In the genomic region with DNA sequence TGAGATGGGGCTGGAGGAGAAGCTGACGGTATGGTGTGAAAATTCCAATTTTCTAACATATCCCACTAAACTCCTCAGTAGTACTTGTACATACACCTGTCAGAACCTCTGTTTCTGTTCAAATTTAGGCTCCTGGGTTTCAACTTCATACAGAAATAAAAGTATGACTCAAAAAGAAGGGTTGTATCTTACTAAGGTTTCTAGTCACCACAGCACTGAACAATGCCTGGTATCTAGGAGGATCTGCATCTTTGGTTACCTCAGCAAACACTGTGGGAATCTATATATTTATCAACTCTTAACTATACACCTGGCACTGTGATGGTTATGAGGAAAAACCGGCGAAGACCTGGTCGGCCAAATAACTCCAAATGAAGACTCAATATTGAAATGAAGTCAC, we compare ENCODE assay signal across 23 cellular contexts.
"Had no signal": no experiment of that assay in that cellular context is flagged by ENCODE, and none has a peak within 500 bp of the region (broad histone marks: within the 10 kb centered on the region; RNA-seq: fewer than 3 reads in every experiment).

No MANE protein-coding gene starts in this region.

- H3K9me3 ChIP-seq: adrenal gland, breast epithelium, esophagus muscularis mucosa, mucosa of descending colon, suprapubic skin, transverse colon, uterus had no signal

- H3K4me1 ChIP-seq: adrenal gland, breast epithelium, esophagus muscularis mucosa, suprapubic skin, transverse colon, uterus had no signal

- H3K36me3 ChIP-seq: uterus had no signal

- H3K27me3 Mint-ChIP-seq: activated CD4-positive, alpha-beta T cell treated with anti-CD3 and anti-CD28 coated beads, Interleukin-2, amount 10 ng/mL, durations not matched to agents 24 days and 14 days; activated naive CD4-positive, alpha-beta T cell treated with anti-CD3 and anti-CD28 coated beads, Interleukin-2, amount 50 U/mL, for 24 hours; naive B cell; progenitor cell of endocrine pancreas; stimulated activated naive CD8-positive, alpha-beta T cell treated with anti-CD3 and anti-CD28 coated beads, Interleukin-15, Interleukin-2, amounts not matched to agents 100 ng/mL and 50 ng/mL, for 24 hours had no signal

- H3K4me1 Mint-ChIP-seq: neural crest cell had no signal

- H3K27ac Mint-ChIP-seq: activated CD4-positive, alpha-beta T cell treated with anti-CD3 and anti-CD28 coated beads, Interleukin-2, amount 10 ng/mL, durations not matched to agents 24 days and 14 days; activated naive CD4-positive, alpha-beta T cell treated with anti-CD3 and anti-CD28 coated beads, Interleukin-2, amount 50 U/mL, for 24 hours; immature natural killer cell; naive B cell; progenitor cell of endocrine pancreas; stimulated activated naive CD8-positive, alpha-beta T cell treated with anti-CD3 and anti-CD28 coated beads, Interleukin-15, Interleukin-2, amounts not matched to agents 100 ng/mL and 50 ng/mL, for 24 hours had no signal

- H3K27ac ChIP-seq: adrenal gland, breast epithelium, esophagus muscularis mucosa, suprapubic skin, transverse colon, uterus had no signal

- ATAC-seq: mucosa of descending colon had no signal

- H3K9me3 Mint-ChIP-seq: activated CD4-positive, alpha-beta T cell treated with anti-CD3 and anti-CD28 coated beads, Interleukin-2, amount 10 ng/mL, durations not matched to agents 24 days and 14 days; activated naive CD4-positive, alpha-beta T cell treated with anti-CD3 and anti-CD28 coated beads, Interleukin-2, amount 50 U/mL, for 24 hours; immature natural killer cell; naive B cell; neural crest cell; stimulated activated naive CD8-positive, alpha-beta T cell treated with anti-CD3 and anti-CD28 coated beads, Interleukin-15, Interleukin-2, amounts not matched to agents 100 ng/mL and 50 ng/mL, for 24 hours had no signal

- H3K4me3 Mint-ChIP-seq: activated CD4-positive, alpha-beta T cell treated with anti-CD3 and anti-CD28 coated beads, Interleukin-2, amount 10 ng/mL, durations not matched to agents 24 days and 14 days; activated naive CD4-positive, alpha-beta T cell treated with anti-CD3 and anti-CD28 coated beads, Interleukin-2, amount 50 U/mL, for 24 hours; immature natural killer cell; naive B cell; neural crest cell; stimulated activated naive CD8-positive, alpha-beta T cell treated with anti-CD3 and anti-CD28 coated beads, Interleukin-15, Interleukin-2, amounts not matched to agents 100 ng/mL and 50 ng/mL, for 24 hours had no signal

- H3K4me3 ChIP-seq: adrenal gland, breast epithelium, esophagus muscularis mucosa, mucosa of descending colon, suprapubic skin, transverse colon, uterus had no signal

- DNase-seq: activated CD4-positive, alpha-beta T cell treated with anti-CD3 and anti-CD28 coated beads, Interleukin-2, amount 10 ng/mL, durations not matched to agents 24 days and 14 days; activated CD4-positive, CD25-positive, alpha-beta regulatory T cell; activated effector memory CD4-positive, alpha-beta T cell treated with anti-CD3 and anti-CD28 coated beads, Interleukin-2, amount 50 U/mL, for 16 hours; adrenal gland; cerebellar nuclear complex; cortex of kidney; immature natural killer cell; kidney glomerular epithelial cell; mesenchymal stem cell; mucosa of descending colon; naive B cell; stimulated activated CD4-positive, alpha-beta T cell treated with anti-CD3 and anti-CD28 coated beads, Interleukin-12 subunit alpha, Interleukin-12 subunit beta, amount 100 ng/mL, for 4 hours; stimulated activated CD4-positive, alpha-beta T cell treated with anti-CD3 and anti-CD28 coated beads, Interleukin-1b, Interleukin-23, amount 100 ng/mL, for 48 hours; T1000; transverse colon; uterus had no signal

- H3K27me3 ChIP-seq: adrenal gland, breast epithelium, esophagus muscularis mucosa, suprapubic skin, transverse colon, uterus had no signal
